In genomic region chr12:99284161-99284560, GRCh38 we compare ENCODE assay signal across 21 cellular contexts.
"Had no signal": no experiment of that assay in that cellular context is flagged by ENCODE, and none has a peak within 500 bp of the region (broad histone marks: within the 10 kb centered on the region; RNA-seq: fewer than 3 reads in every experiment).

No MANE protein-coding gene starts in this region.

- H3K27ac Mint-ChIP-seq: effector memory CD8-positive, alpha-beta T cell; memory B cell; natural killer cell; progenitor cell of endocrine pancreas; stimulated activated effector memory CD8-positive, alpha-beta T cell treated with anti-CD3 and anti-CD28 coated beads, Interleukin-12 subunit alpha, Interleukin-12 subunit beta, amount 100 ng/mL, for 72 hours had no signal

- H2AFZ ChIP-seq: parathyroid adenoma had no signal

- ATAC-seq: effector memory CD8-positive, alpha-beta T cell; gastrocnemius medialis; left lobe of liver; natural killer cell; right lobe of liver; stimulated activated effector memory CD8-positive, alpha-beta T cell treated with anti-CD3 and anti-CD28 coated beads, Interleukin-12 subunit alpha, Interleukin-12 subunit beta, amount 100 ng/mL, for 72 hours had no signal

- H3K4me2 ChIP-seq: smooth muscle cell had no signal

- H3K4me3 ChIP-seq: gastrocnemius medialis, lung, right lobe of liver, smooth muscle cell, stomach, thyroid gland had no signal

- H3K4me1 ChIP-seq: gastrocnemius medialis, parathyroid adenoma, right lobe of liver, stomach had no signal

- H3K27me3 ChIP-seq: gastrocnemius medialis, right lobe of liver, stomach, thyroid gland had no signal

- H3K27ac ChIP-seq: gastrocnemius medialis, parathyroid adenoma, right lobe of liver, stomach, thyroid gland had no signal

- H3K4me3 Mint-ChIP-seq: effector memory CD8-positive, alpha-beta T cell; memory B cell; natural killer cell; neural crest cell; stimulated activated effector memory CD8-positive, alpha-beta T cell treated with anti-CD3 and anti-CD28 coated beads, Interleukin-12 subunit alpha, Interleukin-12 subunit beta, amount 100 ng/mL, for 72 hours had no signal

- H3K36me3 ChIP-seq: gastrocnemius medialis, right lobe of liver, stomach, thyroid gland had no signal

- H3K79me2 ChIP-seq: parathyroid adenoma had no signal

- H3K36me3 Mint-ChIP-seq: memory B cell; stimulated activated effector memory CD8-positive, alpha-beta T cell treated with anti-CD3 and anti-CD28 coated beads, Interleukin-12 subunit alpha, Interleukin-12 subunit beta, amount 100 ng/mL, for 72 hours had no signal

- H3K27me3 Mint-ChIP-seq: effector memory CD8-positive, alpha-beta T cell; memory B cell; progenitor cell of endocrine pancreas had no signal

- H3K9me3 ChIP-seq: gastrocnemius medialis, right lobe of liver, thyroid gland had no signal

- H3K4me1 Mint-ChIP-seq: memory B cell; natural killer cell; stimulated activated effector memory CD8-positive, alpha-beta T cell treated with anti-CD3 and anti-CD28 coated beads, Interleukin-12 subunit alpha, Interleukin-12 subunit beta, amount 100 ng/mL, for 72 hours had no signal

- DNase-seq: cortex of kidney; effector memory CD8-positive, alpha-beta T cell; foreskin fibroblast; gastrocnemius medialis; head of caudate nucleus; natural killer cell; right lobe of liver; stimulated activated CD4-positive, alpha-beta T cell treated with anti-CD3 and anti-CD28 coated beads, Interleukin-2, amount 100 ng/mL, for 24 hours; stimulated activated CD4-positive, alpha-beta T cell treated with anti-CD3 and anti-CD28 coated beads, Interleukin-4, amount 100 ng/mL, for 24 hours; stimulated activated naive CD4-positive, alpha-beta T cell treated with Interleukin-2 at 50 U/mL for 16 hours; stomach; thyroid gland; trophoblast cell had no signal
